8 cellular contexts compared by ENCODE assay signal in genomic region chr9:92325269-92325990, GRCh38. TPM values are rescaled to one million over a fixed set of nuclear protein-coding genes. Genes with fewer than 3 reads are reported as not detected.
A peak's percentile ranks its signal among the peaks of the same experiment; 100 is the strongest.
DNase-seq lines count a peak whose midpoint lies in the region; ATAC-seq and TF ChIP-seq lines count a peak whose summit lies in the region.

TSS of gene CENPP (plus strand) at chr9:92325953.
TSS of gene NOL8 (minus strand) at chr9:92325350. CDS start at chr9:92324161, 1,189 bp downstream.

- WGBS in esophagus muscularis mucosa = under 1% methylated on average over 52 of the region's 55 CpGs

- TF ChIP-seq CTCF in Peyer's patch (IDR thresholded peaks at IDR 0.05) (no peak), esophagus muscularis mucosa (IDR thresholded peaks at IDR 0.05) (no peak)

- H3K9me3 ChIP-seq in Peyer's patch (no peaks in the 10 kb centered on the region), esophagus muscularis mucosa (no peaks in the 10 kb centered on the region), muscle layer of colon (ENCODE audit: low read length) (no peaks in the 10 kb centered on the region)

- H3K4me1 ChIP-seq in Peyer's patch (peaks cover 0 to 20% (median 12%) of the 10 kb centered on the region in 4 donors), esophagus muscularis mucosa (peaks cover 15 to 24% (median 21%) of the 10 kb centered on the region in 4 donors), muscle layer of colon (ENCODE audit: insufficient read depth, low read length) (peaks cover 20% of the 10 kb centered on the region)

- peak within 1 kb of the TSS; percentile 68 to 84 (median 81) for H3K4me3 ChIP-seq in Peyer's patch
- peak within 1 kb of the TSS; percentile 72 to 88 (median 82) for H3K4me3 ChIP-seq in esophagus muscularis mucosa
- H3K4me3 ChIP-seq in muscle layer of colon (ENCODE audit: low read depth in 1 of 2, low read length in 2 of 2) = peak within 1 kb of the TSS; percentile 72 to 98

- TF ChIP-seq EP300 in esophagus muscularis mucosa (IDR thresholded peaks at IDR 0.05) = no peak

- peak; percentile 70 for DNase-seq in DMS79 treated with DMSO at 0.1 percent for 48 hours (lab: John Stamatoyannopoulos, UW)
- DNase-seq in KG1 (lab: John Stamatoyannopoulos, UW) = peak; percentile 97
- DNase-seq in Peyer's patch = peak; percentile 86 to 93 (median 91)
- peak; percentile 89 for DNase-seq in activated T-cell treated with anti-CD3 and anti-CD28 coated beads, Interleukin-2, amount 50 U/mL, for 48 hours
- peak; percentile 95 for DNase-seq in esophagus muscularis mucosa (ENCODE audit: extremely low spot score)
- DNase-seq in stimulated activated CD8-positive, alpha-beta memory T cell treated with anti-CD3 and anti-CD28 coated beads, Interleukin-7, amount 100 ng/mL, for 24 hours (ENCODE audit: low read depth) = peak; percentile 55

- H3K36me3 ChIP-seq in Peyer's patch = peaks cover 0 to 23% (median 0%) of the 10 kb centered on the region in 3 donors
- H3K36me3 ChIP-seq in esophagus muscularis mucosa = peaks cover 14 to 28% (median 19%) of the 10 kb centered on the region in 4 donors
- peaks cover 22% of the 10 kb centered on the region for H3K36me3 ChIP-seq in muscle layer of colon (ENCODE audit: insufficient read depth, low read length)

- H3K27ac ChIP-seq in Peyer's patch = peak within 1 kb of the TSS; percentile 89 to 96 (median 93)
- peak within 1 kb of the TSS; percentile 88 to 96 (median 93) for H3K27ac ChIP-seq in esophagus muscularis mucosa (replicated peaks in 1 of 4)
- peak within 1 kb of the TSS; percentile 99 for H3K27ac ChIP-seq in muscle layer of colon (ENCODE audit: low read depth, low read length)

- peak in 1 of 2 donors; percentile 31 for TF ChIP-seq POLR2A in Peyer's patch (IDR thresholded peaks at IDR 0.05)
- no peak for TF ChIP-seq POLR2A in esophagus muscularis mucosa (IDR thresholded peaks at IDR 0.05; ENCODE audit: low read depth)

- no peaks in the 10 kb centered on the region for H3K27me3 ChIP-seq in Peyer's patch
- H3K27me3 ChIP-seq in esophagus muscularis mucosa = no peaks in the 10 kb centered on the region
- no peaks in the 10 kb centered on the region for H3K27me3 ChIP-seq in muscle layer of colon (ENCODE audit: control insufficient read depth in 1 of 2, insufficient read depth in 2 of 2, low read length in 2 of 2)

- peak within 1 kb of the TSS; percentile 33 for H3K9ac ChIP-seq in muscle layer of colon (ENCODE audit: low read length)

- intact Hi-C loops in esophagus muscularis mucosa (cut with DNase I) = loop anchor here (5.0 kb wide), 1 partner anchor 312 kb away; no protein-coding TSS in a partner anchor

- ATAC-seq in GM21737 (IDR thresholded peaks at IDR 0.05; ENCODE audit: unreplicated experiment) = peak; percentile 88

RNA-seq across cellular contexts. Expression of gene CENPP, which starts in this region (rescaled TPM):
- total RNA-seq in Peyer's patch (10 to 100 TPM in 1 of 4 donors, 1 to 10 TPM in 3; 2.8 to 51.2 (median 4.9) TPM), esophagus muscularis mucosa (1 to 10 TPM; 1.0 to 5.8 (median 2.0) TPM)

RNA-seq across cellular contexts. Expression of gene NOL8, which starts in this region (rescaled TPM):
- total RNA-seq in Peyer's patch (10 to 100 TPM; 25.8 to 94.1 (median 31.3) TPM), esophagus muscularis mucosa (10 to 100 TPM; 17.1 to 28.2 (median 22.5) TPM)

Comparison
In these comparisons a context has a peak if more than half of its experiments do, and no peak if none do; other contexts are left out.
1. Peak in every context shown above with its lines: DNase-seq, ATAC-seq, H3K4me3 ChIP-seq and H3K27ac ChIP-seq.